Comparison of ENCODE assay signal across 8 cellular contexts in genomic region chr10:96513686-96514551, GRCh38. TPM values are rescaled to one million over a fixed set of nuclear protein-coding genes. Genes with fewer than 3 reads are reported as not detected.
DNase-seq lines count a peak whose midpoint lies in the region; ATAC-seq, FAIRE-seq and TF ChIP-seq lines count a peak whose summit lies in the region.

Gene TLL2 (minus strand): TSS chr10:96513926. CDS start chr10:96513685, 241 bp downstream.

- ATAC-seq in GM18867 (IDR thresholded peaks at IDR 0.05; ENCODE audit: unreplicated experiment), result peak; percentile 87
- peak; percentile 81 for ATAC-seq in HG03064 (IDR thresholded peaks at IDR 0.05; ENCODE audit: low read depth, unreplicated experiment)

- peaks cover 0 to 8% (median 0%) of the 10 kb centered on the region in 3 donors for H3K36me3 Mint-ChIP-seq in immature natural killer cell

- no peak within 1 kb of the TSS for H3K27ac ChIP-seq in skin epidermis

- no peaks in the 10 kb centered on the region for H3K27me3 ChIP-seq in bronchial epithelial cell (ENCODE audit: control insufficient read depth, insufficient read depth, low read length)

- TF ChIP-seq CTCF in bronchial epithelial cell (IDR thresholded peaks at IDR 0.05; ENCODE audit: insufficient read depth, low read length, severe bottlenecking), result peak; percentile 84

- peak; percentile 95 for DNase-seq in AG08396 (ENCODE audit: low spot score)
- peak; percentile 36 for DNase-seq in NCI-H2107 (lab: John Stamatoyannopoulos, UW)
- peak; percentile 87 for DNase-seq in UCSD-AML1 (lab: John Stamatoyannopoulos, UW; ENCODE audit: unreplicated experiment)
- DNase-seq in bronchial epithelial cell (ENCODE audit: low read depth), result peak; percentile 83
- peak; percentile 71 to 73 (median 72) for DNase-seq in immature natural killer cell

- no peaks in the 10 kb centered on the region for H3K9me3 Mint-ChIP-seq in immature natural killer cell

- peaks cover 23 to 25% of the 10 kb centered on the region in 2 donors for H3K4me1 Mint-ChIP-seq in immature natural killer cell

- H3K36me3 ChIP-seq in bronchial epithelial cell (ENCODE audit: control insufficient read depth, insufficient read depth, low read length), result no peaks in the 10 kb centered on the region

- peak within 1 kb of the TSS; percentile 52 for H3K4me3 ChIP-seq in bronchial epithelial cell (ENCODE audit: low read depth, low read length)
- H3K4me3 ChIP-seq in skin epidermis, result peak within 1 kb of the TSS; percentile 29 to 46 (median 39)

- peak within 1 kb of the TSS in 1 of 6 donors; percentile 51 for H3K27ac Mint-ChIP-seq in immature natural killer cell

- peak within 1 kb of the TSS; percentile 78 to 87 (median 85) for H3K4me3 Mint-ChIP-seq in immature natural killer cell

- no peak for FAIRE-seq in bronchial epithelial cell (lab: Jason Lieb, UNC)

- H3K27me3 Mint-ChIP-seq in immature natural killer cell (ENCODE audit: low read depth in 3 of 3), result peaks cover 4 to 17% (median 11%) of the 10 kb centered on the region in 3 donors

RNA-seq across cellular contexts. Expression of gene TLL2, which starts in this region (rescaled TPM):
- total RNA-seq in bronchial epithelial cell, result 0.26 TPM in 2 replicates
- not detected for polyA plus RNA-seq in immature natural killer cell

Comparison
In these comparisons a context has a peak if more than half of its experiments do, and no peak if none do; other contexts are left out.
1. Peak in DNase-seq and H3K4me3 ChIP-seq in bronchial epithelial cell; RNA of the gene not detected or under 1 TPM.
2. Peak in DNase-seq in immature natural killer cell; RNA of the gene not detected or under 1 TPM.
3. DNase-seq: peak in every context shown above with its lines; median percentile 95 in AG08396; 87 in UCSD-AML1; 83 in bronchial epithelial cell; 72 in immature natural killer cell; 36 in NCI-H2107.